Comparison of ENCODE assay signal across 8 cellular contexts in the genomic region with DNA sequence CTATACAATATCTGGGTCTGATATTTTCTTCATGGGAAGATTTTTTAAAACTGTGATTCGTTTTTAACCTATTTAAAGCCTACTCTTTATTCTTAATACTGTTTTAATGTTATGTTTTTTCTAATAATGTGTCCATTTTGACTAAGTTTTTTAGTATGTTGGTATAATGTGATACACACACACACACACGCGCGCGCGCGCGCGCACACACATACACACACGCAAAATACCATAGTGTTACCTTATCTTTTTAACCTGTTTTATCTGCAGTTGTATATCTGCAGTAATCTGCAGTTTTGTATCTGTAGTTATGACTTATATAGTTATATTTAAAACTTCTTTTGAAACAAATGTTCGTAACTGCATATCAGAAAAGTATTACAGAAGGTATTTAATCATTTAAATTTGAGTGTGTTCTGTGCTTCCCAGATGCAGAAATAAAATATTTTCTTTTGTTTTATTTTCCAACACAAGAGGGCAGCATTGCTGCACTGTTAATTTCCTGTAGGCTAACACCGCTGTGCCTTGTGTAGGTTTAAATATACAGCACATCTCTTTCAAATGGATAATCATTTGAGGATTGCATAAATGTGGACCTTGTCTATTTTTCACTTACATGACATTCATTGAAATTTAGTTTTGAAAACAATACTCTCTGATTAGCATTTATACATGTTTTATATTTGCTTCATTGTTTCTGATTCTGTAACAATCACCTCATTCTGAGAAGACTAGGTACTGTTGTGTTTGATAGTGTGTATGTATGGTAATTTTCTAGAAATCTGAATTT.
DNase-seq lines count a peak whose midpoint lies in the region; ATAC-seq and TF ChIP-seq lines count a peak whose summit lies in the region.

No MANE protein-coding gene starts in this region.

- H3K4me3 ChIP-seq in DND-41 (ENCODE audit: low read depth in 1 of 2, low read length in 2 of 2) (no peak overlapping the region), HFF-Myc (replicated peaks; ENCODE audit: low read depth, low read length) (no peak overlapping the region), fibroblast of villous mesenchyme (ENCODE audit: low read depth, low read length) (no peak overlapping the region), prostate gland (no peak overlapping the region)

- no peaks in the 10 kb centered on the region for H3K36me3 Mint-ChIP-seq in WTC11

- no peaks in the 10 kb centered on the region for H3K27me3 Mint-ChIP-seq in WTC11 (ENCODE audit: low read depth)

- no peaks in the 10 kb centered on the region for H3K79me2 ChIP-seq in DND-41 (ENCODE audit: insufficient read depth, low read length)

- ATAC-seq in DND-41 (ENCODE audit: insufficient read depth, low read depth) (peak; percentile 74), WTC11 (no peak; the same call in 1 of the 2 replicates)

- TF ChIP-seq CTCF in 22Rv1 (IDR thresholded peaks at IDR 0.05) (peak; percentile 82), DND-41 (IDR thresholded peaks at IDR 0.05; ENCODE audit: borderline replicate concordance, extremely low read depth, low read length, poor library complexity, severe bottlenecking) (peak; percentile 69), HFF-Myc (IDR thresholded peaks at IDR 0.05; ENCODE audit: low read depth, low read length, missing control alignments) (peak; percentile 50), WTC11 (IDR thresholded peaks at IDR 0.05) (peak; percentile 66), fibroblast of villous mesenchyme (IDR thresholded peaks at IDR 0.05; ENCODE audit: insufficient read depth, low read depth, low read length) (peak; percentile 57), prostate gland (IDR thresholded peaks at IDR 0.05) (peak; percentile 72 to 91 (median 84))

- H3K27ac ChIP-seq in 22Rv1, result no peak overlapping the region
- no peak overlapping the region for H3K27ac ChIP-seq in DND-41 (ENCODE audit: low read length)
- H3K27ac ChIP-seq in prostate gland, result no peak overlapping the region

- H3K9me3 Mint-ChIP-seq in WTC11, result no peaks in the 10 kb centered on the region

- no peaks in the 10 kb centered on the region for H3K4me1 Mint-ChIP-seq in WTC11

- no peak overlapping the region for H2AFZ ChIP-seq in DND-41 (ENCODE audit: low read depth, low read length)

- intact Hi-C loops in prostate gland (cut with DNase I), result loop anchor here (2.0 kb wide), 1 partner anchor 284 kb away; no protein-coding TSS in a partner anchor

- no peak for TF ChIP-seq POLR2A in prostate gland (IDR thresholded peaks at IDR 0.05)

- H3K4me1 ChIP-seq in DND-41 (ENCODE audit: insufficient read depth, low read length), result no peaks in the 10 kb centered on the region
- peaks cover 4% of the 10 kb centered on the region for H3K4me1 ChIP-seq in prostate gland (replicated peaks)

- H3K9ac ChIP-seq in DND-41 (ENCODE audit: low read depth, low read length), result no peak overlapping the region

- H3K4me2 ChIP-seq in DND-41 (ENCODE audit: insufficient read depth, low read length), result no peak overlapping the region

- H3K27ac Mint-ChIP-seq in WTC11, result no peak overlapping the region

- H3K27me3 ChIP-seq in DND-41 (ENCODE audit: insufficient read depth, low read length, poor library complexity) (no peaks in the 10 kb centered on the region), prostate gland (replicated peaks; ENCODE audit: insufficient read depth) (no peaks in the 10 kb centered on the region)

- 52% methylated on average over 12 of the region's 12 CpGs for WGBS in prostate gland

- POLR2A ChIA-PET in WTC11 (lab: Charles Lee), result no interaction called here

- no peaks in the 10 kb centered on the region for H4K20me1 ChIP-seq in DND-41 (ENCODE audit: insufficient read depth, low read length)

- DNase-seq in DND-41 (peak; percentile 15), HFF-Myc (ENCODE audit: extremely low read depth, low read depth) (peak; percentile 19), NCI-H2029 (lab: John Stamatoyannopoulos, UW) (peak; percentile 38), WTC11 (ENCODE audit: low spot score) (no peak), fibroblast of villous mesenchyme (ENCODE audit: low read depth) (peak; percentile 66), prostate gland (ENCODE audit: low spot score) (peak; percentile 9), mucosa of gallbladder (ENCODE audit: low spot score) (no peak)

- no peaks in the 10 kb centered on the region for H3K36me3 ChIP-seq in DND-41 (ENCODE audit: insufficient read depth, low read length)
- H3K36me3 ChIP-seq in prostate gland, result no peaks in the 10 kb centered on the region

- no peaks in the 10 kb centered on the region for H3K9me3 ChIP-seq in DND-41 (ENCODE audit: insufficient read depth, low read length, severe bottlenecking)
- no peaks in the 10 kb centered on the region for H3K9me3 ChIP-seq in prostate gland

- CTCF ChIA-PET in WTC11 (lab: Charles Lee), result interaction anchor here (1.2 to 2.9 kb wide), 3 partner anchors 283 to 488 kb away, joined by 4 to 31 read pairs (median 7); no protein-coding TSS in a partner anchor

- no peak overlapping the region for H3K4me3 Mint-ChIP-seq in WTC11

TF ChIP-seq in WTC11, 78 proteins besides CTCF, POLR2A, EP300 and RAD21:
- TF ChIP-seq ZNF219 (CRISPR knock-in tag; IDR thresholded peaks at IDR 0.05; ENCODE audit: borderline replicate concordance) (no peak), RORB (CRISPR knock-in tag; IDR thresholded peaks at IDR 0.05) (no peak), AR (CRISPR knock-in tag; IDR thresholded peaks at IDR 0.05) (no peak), TEAD1 (CRISPR knock-in tag; IDR thresholded peaks at IDR 0.05) (no peak), TP53 (CRISPR knock-in tag; IDR thresholded peaks at IDR 0.05) (no peak), HMGA2 (CRISPR knock-in tag; IDR thresholded peaks at IDR 0.05) (no peak), ZNF138 (CRISPR knock-in tag; conservative IDR thresholded peaks at IDR 0.05) (no peak), ZBTB21 (CRISPR knock-in tag; IDR thresholded peaks at IDR 0.05; ENCODE audit: borderline replicate concordance) (no peak), NR2C2 (CRISPR knock-in tag; IDR thresholded peaks at IDR 0.05) (no peak), MLX (CRISPR knock-in tag; IDR thresholded peaks at IDR 0.05) (no peak), CREB1 (CRISPR knock-in tag; IDR thresholded peaks at IDR 0.05) (no peak), NR3C1 (CRISPR knock-in tag; conservative IDR thresholded peaks at IDR 0.05; ENCODE audit: low read depth) (no peak)

Comparison
In these comparisons a context has a peak if more than half of its experiments do, and no peak if none do; other contexts are left out.
1. DNase-seq: peak in DND-41 (single experiment), HFF-Myc (single experiment), NCI-H2029 (single experiment), fibroblast of villous mesenchyme (single experiment) and prostate gland (single experiment); none in WTC11 (single experiment) and mucosa of gallbladder (single experiment).
2. Peak in every context shown above with its lines, with median percentiles within 50 percentile points of each other: CTCF ChIP-seq.